20 cellular contexts compared by ENCODE assay signal in the genomic region with DNA sequence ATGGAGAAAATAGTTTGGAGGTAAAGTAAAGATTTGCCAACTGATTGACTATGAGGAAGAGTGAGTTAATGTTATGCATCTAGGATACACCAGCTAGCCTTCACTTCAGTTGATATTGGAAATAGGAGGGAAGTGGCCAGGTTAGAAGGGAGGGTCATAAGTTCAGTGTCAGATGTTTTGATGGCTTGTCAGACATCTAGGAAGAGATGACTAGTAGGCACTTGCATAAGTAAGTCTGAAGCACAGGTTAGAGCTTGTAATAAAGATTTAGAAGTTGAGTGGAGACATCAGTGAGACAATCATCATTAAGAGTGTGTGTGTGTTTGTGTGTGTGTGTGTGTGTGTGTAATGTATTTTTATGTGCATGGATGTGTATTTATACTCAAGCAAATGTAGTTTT.
DNase-seq lines count a peak whose midpoint lies in the region; ATAC-seq, FAIRE-seq and TF ChIP-seq lines count a peak whose summit lies in the region.
"Had no signal": no experiment of that assay in that cellular context is flagged by ENCODE, and none has a peak within 500 bp of the region (broad histone marks: within the 10 kb centered on the region; RNA-seq: fewer than 3 reads in every experiment).

No MANE protein-coding gene starts in this region.

- no peak overlapping the region for H3K4me3 Mint-ChIP-seq in activated CD4-positive, alpha-beta T cell treated with anti-CD3 and anti-CD28 coated beads, Interleukin-2, amount 10 ng/mL, durations not matched to agents 24 days and 14 days
- no peak overlapping the region for H3K4me3 Mint-ChIP-seq in natural killer cell
- H3K4me3 Mint-ChIP-seq in natural killer cell treated with Interleukin-12 subunit alpha and Interleukin-12 subunit beta and Interleukin-15 and Interleukin-18, amount 100 ng/mL, for 72 hours: no peak overlapping the region
- H3K4me3 Mint-ChIP-seq in CD8-positive, alpha-beta T cell: no peak overlapping the region

- no peak overlapping the region for H3K4me3 ChIP-seq in bronchial epithelial cell (ENCODE audit: low read depth, low read length)
- no peak overlapping the region for H3K4me3 ChIP-seq in CD8-positive, alpha-beta T cell (ENCODE audit: low read depth, low read length)
- H3K4me3 ChIP-seq: SJSA1 had no signal

- ATAC-seq in natural killer cell: peak in 2 of 3 donors; percentile 18 to 38
- no peak for ATAC-seq in natural killer cell treated with Interleukin-12 subunit alpha and Interleukin-12 subunit beta and Interleukin-15 and Interleukin-18, amount 100 ng/mL, for 72 hours
- ATAC-seq in CD8-positive, alpha-beta T cell: no peak

- POLR2A ChIA-PET in CD8-positive, alpha-beta T cell (lab: Charles Lee): interaction anchor here (0.6 kb wide), 1 partner anchor 76 kb away, joined by 3 read pairs; no protein-coding TSS in a partner anchor

- H3K27me3 Mint-ChIP-seq in activated CD4-positive, alpha-beta T cell treated with anti-CD3 and anti-CD28 coated beads, Interleukin-2, amount 10 ng/mL, durations not matched to agents 24 days and 14 days: no peaks in the 10 kb centered on the region
- no peaks in the 10 kb centered on the region for H3K27me3 Mint-ChIP-seq in natural killer cell (ENCODE audit: low read depth in 2 of 2)
- no peaks in the 10 kb centered on the region for H3K27me3 Mint-ChIP-seq in natural killer cell treated with Interleukin-12 subunit alpha and Interleukin-12 subunit beta and Interleukin-15 and Interleukin-18, amount 100 ng/mL, for 72 hours
- no peaks in the 10 kb centered on the region for H3K27me3 Mint-ChIP-seq in CD8-positive, alpha-beta T cell (ENCODE audit: low read depth)

- no peaks in the 10 kb centered on the region for H3K4me1 Mint-ChIP-seq in activated CD4-positive, alpha-beta T cell treated with anti-CD3 and anti-CD28 coated beads, Interleukin-2, amount 10 ng/mL, durations not matched to agents 24 days and 14 days
- H3K4me1 Mint-ChIP-seq in natural killer cell: no peaks in the 10 kb centered on the region
- no peaks in the 10 kb centered on the region for H3K4me1 Mint-ChIP-seq in natural killer cell treated with Interleukin-12 subunit alpha and Interleukin-12 subunit beta and Interleukin-15 and Interleukin-18, amount 100 ng/mL, for 72 hours (ENCODE audit: low read depth in 2 of 2)
- no peaks in the 10 kb centered on the region for H3K4me1 Mint-ChIP-seq in CD8-positive, alpha-beta T cell (ENCODE audit: low read depth)

- no peaks in the 10 kb centered on the region for H3K36me3 ChIP-seq in bronchial epithelial cell (ENCODE audit: control insufficient read depth, insufficient read depth, low read length)
- no peaks in the 10 kb centered on the region for H3K36me3 ChIP-seq in CD8-positive, alpha-beta T cell (ENCODE audit: insufficient read depth, low read length)
- H3K36me3 ChIP-seq: SJSA1 had no signal

- no peaks in the 10 kb centered on the region for H3K4me1 ChIP-seq in CD8-positive, alpha-beta T cell (ENCODE audit: insufficient read depth, low read length)
- H3K4me1 ChIP-seq: SJSA1 had no signal

- H3K9me3 ChIP-seq in CD8-positive, alpha-beta T cell (ENCODE audit: low read length): no peaks in the 10 kb centered on the region
- H3K9me3 ChIP-seq: SJSA1 had no signal

- CTCF ChIA-PET in CD8-positive, alpha-beta T cell (lab: Charles Lee): no interaction called here

- peak; percentile 56 for DNase-seq in activated CD4-positive, alpha-beta T cell treated with anti-CD3 and anti-CD28 coated beads, Interleukin-2, amount 10 ng/mL, durations not matched to agents 24 days and 14 days
- no peak for DNase-seq in activated CD4-positive, alpha-beta T cell treated with anti-CD3 and anti-CD28 coated beads for 1 hour
- DNase-seq in natural killer cell (no peak), bronchial epithelial cell (ENCODE audit: low read depth) (peak; percentile 56), NCI-H2227 treated with DMSO at 0.1 percent for 48 hours (lab: John Stamatoyannopoulos, UW) (no peak)
- DNase-seq in natural killer cell treated with Interleukin-12 subunit alpha and Interleukin-12 subunit beta and Interleukin-15 and Interleukin-18, amount 100 ng/mL, for 72 hours (ENCODE audit: low spot score): no peak
- DNase-seq in CD8-positive, alpha-beta T cell: no peak
- DNase-seq: DMS153; DND-41; Karpas-422; NCI-H2029; NCI-H446 treated with DMSO at 0.1 percent for 48 hours; NCI-H526; NCI-H82; NK-92 treated with Interleukin-12 subunit alpha and Interleukin-12 subunit beta, amount 100 ng/mL, for 24 hours; Right ventricle myocardium superior; RPMI8226 had no signal

- no peaks in the 10 kb centered on the region for H3K9me3 Mint-ChIP-seq in activated CD4-positive, alpha-beta T cell treated with anti-CD3 and anti-CD28 coated beads, Interleukin-2, amount 10 ng/mL, durations not matched to agents 24 days and 14 days
- peaks cover 11 to 15% of the 10 kb centered on the region in 2 donors for H3K9me3 Mint-ChIP-seq in natural killer cell
- H3K9me3 Mint-ChIP-seq in natural killer cell treated with Interleukin-12 subunit alpha and Interleukin-12 subunit beta and Interleukin-15 and Interleukin-18, amount 100 ng/mL, for 72 hours: peaks cover 14% of the 10 kb centered on the region
- peaks cover 11% of the 10 kb centered on the region for H3K9me3 Mint-ChIP-seq in CD8-positive, alpha-beta T cell

- no peak overlapping the region for H3K27ac ChIP-seq in CD8-positive, alpha-beta T cell (ENCODE audit: low read depth, low read length)
- H3K27ac ChIP-seq: SJSA1 had no signal

- TF ChIP-seq CTCF in natural killer cell (IDR thresholded peaks at IDR 0.05) (no peak), bronchial epithelial cell (IDR thresholded peaks at IDR 0.05; ENCODE audit: insufficient read depth, low read length, severe bottlenecking) (no peak)
- no peak for TF ChIP-seq CTCF in CD8-positive, alpha-beta T cell (IDR thresholded peaks at IDR 0.05)

- H3K36me3 Mint-ChIP-seq in activated CD4-positive, alpha-beta T cell treated with anti-CD3 and anti-CD28 coated beads, Interleukin-2, amount 10 ng/mL, durations not matched to agents 24 days and 14 days (ENCODE audit: low read depth): no peaks in the 10 kb centered on the region
- H3K36me3 Mint-ChIP-seq in natural killer cell: no peaks in the 10 kb centered on the region
- H3K36me3 Mint-ChIP-seq in natural killer cell treated with Interleukin-12 subunit alpha and Interleukin-12 subunit beta and Interleukin-15 and Interleukin-18, amount 100 ng/mL, for 72 hours: peaks cover 5% of the 10 kb centered on the region
- H3K36me3 Mint-ChIP-seq in CD8-positive, alpha-beta T cell: no peaks in the 10 kb centered on the region

- no peak overlapping the region for H3K27ac Mint-ChIP-seq in activated CD4-positive, alpha-beta T cell treated with anti-CD3 and anti-CD28 coated beads, Interleukin-2, amount 10 ng/mL, durations not matched to agents 24 days and 14 days
- no peak overlapping the region for H3K27ac Mint-ChIP-seq in natural killer cell
- no peak overlapping the region for H3K27ac Mint-ChIP-seq in natural killer cell treated with Interleukin-12 subunit alpha and Interleukin-12 subunit beta and Interleukin-15 and Interleukin-18, amount 100 ng/mL, for 72 hours
- H3K27ac Mint-ChIP-seq in CD8-positive, alpha-beta T cell: no peak overlapping the region

- H3K27me3 ChIP-seq in bronchial epithelial cell (ENCODE audit: control insufficient read depth, insufficient read depth, low read length): no peaks in the 10 kb centered on the region
- H3K27me3 ChIP-seq in CD8-positive, alpha-beta T cell (ENCODE audit: insufficient read depth, low read length): no peaks in the 10 kb centered on the region
- H3K27me3 ChIP-seq: SJSA1 had no signal

- FAIRE-seq in bronchial epithelial cell (lab: Jason Lieb, UNC): peak; percentile 77
- FAIRE-seq: GM19239, H54 had no signal

- intact Hi-C loops in activated CD4-positive, alpha-beta T cell treated with anti-CD3 and anti-CD28 coated beads, Interleukin-2, amount 10 ng/mL, durations not matched to agents 24 days and 14 days (cut with micrococcal nuclease): no loop called here
- intact Hi-C loops in natural killer cell (cut with micrococcal nuclease): no loop called here
- intact Hi-C loops in CD8-positive, alpha-beta T cell (cut with DNase I, micrococcal nuclease): no loop called here

Comparison
In these comparisons a context has a peak if more than half of its experiments do, and no peak if none do; other contexts are left out.
1. DNase-seq: peak in activated CD4-positive, alpha-beta T cell treated with anti-CD3 and anti-CD28 coated beads, Interleukin-2, amount 10 ng/mL, durations not matched to agents 24 days and 14 days (single experiment) and bronchial epithelial cell (single experiment); none in activated CD4-positive, alpha-beta T cell treated with anti-CD3 and anti-CD28 coated beads for 1 hour (single experiment), natural killer cell (single experiment), natural killer cell treated with Interleukin-12 subunit alpha and Interleukin-12 subunit beta and Interleukin-15 and Interleukin-18, amount 100 ng/mL, for 72 hours (single experiment), NCI-H2227 treated with DMSO at 0.1 percent for 48 hours (single experiment) and CD8-positive, alpha-beta T cell (0 of 7).
2. ATAC-seq: peak in natural killer cell (2 of 3); none in natural killer cell treated with Interleukin-12 subunit alpha and Interleukin-12 subunit beta and Interleukin-15 and Interleukin-18, amount 100 ng/mL, for 72 hours (0 of 2) and CD8-positive, alpha-beta T cell (single experiment).